Comparison of ENCODE assay signal across 9 cellular contexts in the genomic region with DNA sequence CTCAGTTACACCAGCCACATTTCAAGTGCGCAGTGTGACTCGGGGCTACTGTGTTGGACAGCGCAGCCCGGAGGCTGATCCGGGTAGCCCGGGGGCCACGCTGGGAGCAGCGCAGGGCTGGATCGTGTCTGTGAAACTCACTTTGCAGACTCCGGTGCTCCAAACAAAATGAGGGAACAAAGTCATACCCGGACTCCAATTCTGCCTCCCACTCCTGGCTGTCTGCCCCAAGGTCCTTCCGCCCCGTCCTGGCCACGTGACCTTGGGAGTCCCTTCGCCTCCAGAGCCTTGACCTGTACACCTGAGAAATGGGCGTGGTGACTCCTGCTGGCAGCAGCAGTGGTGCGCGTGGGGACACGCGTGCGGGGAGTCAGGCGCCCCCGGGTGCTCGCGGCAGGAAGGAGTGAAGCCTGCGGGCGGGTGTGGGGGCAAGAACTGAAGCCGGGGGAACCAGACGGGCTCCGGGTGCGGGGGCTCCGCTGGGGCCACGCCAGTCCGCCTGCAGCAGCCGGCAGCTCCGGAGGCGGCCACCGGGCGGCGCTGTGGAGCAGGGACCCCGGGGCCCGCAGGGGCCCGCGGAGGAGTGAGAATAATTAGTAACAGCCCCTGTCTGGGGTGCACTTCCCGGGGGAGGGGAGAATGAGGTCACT. TPM values are rescaled to one million over a fixed set of nuclear protein-coding genes. Genes with fewer than 3 reads are reported as not detected.
DNase-seq lines count a peak whose midpoint lies in the region; ATAC-seq and TF ChIP-seq lines count a peak whose summit lies in the region.
"Had no signal": no experiment of that assay in that cellular context is flagged by ENCODE, and none has a peak within 500 bp of the region (broad histone marks: within the 10 kb centered on the region; RNA-seq: fewer than 3 reads in every experiment).

No MANE protein-coding gene starts in this region.

- peaks cover 10% of the 10 kb centered on the region in 2 donors for H3K4me1 ChIP-seq in duodenal mucosa (ENCODE audit: control insufficient read depth in 1 of 2, insufficient read depth in 2 of 2, low read length in 2 of 2)
- peaks cover 0 to 12% of the 10 kb centered on the region in 2 donors for H3K4me1 ChIP-seq in muscle layer of duodenum (ENCODE audit: control insufficient read depth in 1 of 2, insufficient read depth in 2 of 2, low read length in 2 of 2)
- peaks cover 6% of the 10 kb centered on the region for H3K4me1 ChIP-seq in upper lobe of right lung

- H3K9me3 Mint-ChIP-seq in activated B cell treated with CpG ODN at 0.5 μM for 24 hours: no peaks in the 10 kb centered on the region

- ATAC-seq in activated B cell treated with CpG ODN at 0.5 μM for 24 hours (ENCODE audit: low read depth) (peak; percentile 56), upper lobe of right lung (peak; percentile 75), HG02884 (IDR thresholded peaks at IDR 0.05; ENCODE audit: unreplicated experiment) (no peak), GM19452 (IDR thresholded peaks at IDR 0.05; ENCODE audit: unreplicated experiment) (no peak), HG02763 (IDR thresholded peaks at IDR 0.05; ENCODE audit: unreplicated experiment) (no peak)

- H3K36me3 ChIP-seq in duodenal mucosa (ENCODE audit: control insufficient read depth in 1 of 2, insufficient read depth in 2 of 2, low read length in 2 of 2): no peaks in the 10 kb centered on the region
- no peaks in the 10 kb centered on the region for H3K36me3 ChIP-seq in muscle layer of duodenum (ENCODE audit: control insufficient read depth in 1 of 2, insufficient read depth in 2 of 2, low read length in 2 of 2)
- H3K36me3 ChIP-seq in upper lobe of right lung: no peaks in the 10 kb centered on the region

- no peaks in the 10 kb centered on the region for H3K36me3 Mint-ChIP-seq in activated B cell treated with CpG ODN at 0.5 μM for 24 hours (ENCODE audit: low read depth)

- H3K9ac ChIP-seq in duodenal mucosa (ENCODE audit: low read depth in 1 of 2, low read length in 2 of 2): no peak overlapping the region

- intact Hi-C loops in activated B cell treated with CpG ODN at 0.5 μM for 24 hours (cut with micrococcal nuclease): loop anchor here (5.0 kb wide), 1 partner anchor 160 kb away; a partner anchor contains a TSS
- intact Hi-C loops in upper lobe of right lung (cut with DNase I): no loop called here

- H3K9me3 ChIP-seq in duodenal mucosa (ENCODE audit: control insufficient read depth in 1 of 2, low read length in 2 of 2): no peaks in the 10 kb centered on the region
- H3K9me3 ChIP-seq in muscle layer of duodenum (ENCODE audit: control insufficient read depth in 1 of 2, low read length in 2 of 2): no peaks in the 10 kb centered on the region
- H3K9me3 ChIP-seq in upper lobe of right lung: no peaks in the 10 kb centered on the region

- TF ChIP-seq CTCF in activated B cell treated with CpG ODN at 0.5 μM for 24 hours (IDR thresholded peaks at IDR 0.05) (no peak), upper lobe of right lung (IDR thresholded peaks at IDR 0.05) (peak; percentile 69)

- no peak overlapping the region for H3K27ac Mint-ChIP-seq in activated B cell treated with CpG ODN at 0.5 μM for 24 hours

- H3K27me3 ChIP-seq in duodenal mucosa (ENCODE audit: control insufficient read depth in 1 of 2, insufficient read depth in 2 of 2, low read length in 2 of 2) (no peaks in the 10 kb centered on the region), muscle layer of duodenum (ENCODE audit: low read depth, low read length) (no peaks in the 10 kb centered on the region), upper lobe of right lung (no peaks in the 10 kb centered on the region)

- H3K4me3 ChIP-seq in duodenal mucosa (ENCODE audit: low read depth in 1 of 2, low read length in 2 of 2): peak overlapping the region; percentile 47 to 60
- peak overlapping the region; percentile 26 to 57 for H3K4me3 ChIP-seq in muscle layer of duodenum (ENCODE audit: low read depth in 1 of 2, low read length in 2 of 2)
- H3K4me3 ChIP-seq in upper lobe of right lung: peak overlapping the region; percentile 16

- peaks cover 4% of the 10 kb centered on the region for H3K4me1 Mint-ChIP-seq in activated B cell treated with CpG ODN at 0.5 μM for 24 hours

- no peaks in the 10 kb centered on the region for H3K27me3 Mint-ChIP-seq in activated B cell treated with CpG ODN at 0.5 μM for 24 hours

- DNase-seq in GM19238 (ENCODE audit: insufficient read length, low spot score): peak; percentile 64
- DNase-seq in activated B cell treated with CpG ODN at 0.5 μM for 24 hours: peak; percentile 45
- DNase-seq in upper lobe of right lung: peak; percentile 68

- no peak overlapping the region for H3K4me3 Mint-ChIP-seq in activated B cell treated with CpG ODN at 0.5 μM for 24 hours

- CTCF ChIA-PET in activated B cell treated with CpG ODN at 0.5 μM for 24 hours (lab: Charles Lee): interaction anchor here (1.3 kb wide), 1 partner anchor 9 kb away, joined by 3 read pairs; no protein-coding TSS in a partner anchor

- POLR2A ChIA-PET in activated B cell treated with CpG ODN at 0.5 μM for 24 hours (lab: Charles Lee): interaction anchor here (0.7 kb wide), 1 partner anchor 362 kb away, joined by 7 read pairs; no protein-coding TSS in a partner anchor

- H3K27ac ChIP-seq in duodenal mucosa (ENCODE audit: low read depth, low read length) (no peak overlapping the region), muscle layer of duodenum (ENCODE audit: low read length) (no peak overlapping the region), upper lobe of right lung (no peak overlapping the region)

RNA-seq across cellular contexts. Expression of a gene that starts 42.4 kb away (rescaled TPM):
- total RNA-seq in activated B cell treated with CpG ODN at 0.5 μM for 24 hours (not detected in 2 replicates), upper lobe of right lung (not detected)
- total RNA-seq: T-helper 1 cell treated with Interleukin-12 subunit alpha and Interleukin-12 subunit beta and Interleukin-4 antibody, amounts not matched to agents 30 ng/mL and 1 ng/mL, for 36 hours had no signal

RNA-seq across cellular contexts. Expression of a gene that starts 55.3 kb away (rescaled TPM):
- not detected in 2 replicates for total RNA-seq in activated B cell treated with CpG ODN at 0.5 μM for 24 hours
- total RNA-seq in upper lobe of right lung: 5.9 TPM

Comparison
In these comparisons a context has a peak if more than half of its experiments do, and no peak if none do; other contexts are left out.
1. ATAC-seq: peak in activated B cell treated with CpG ODN at 0.5 μM for 24 hours (single experiment) and upper lobe of right lung (single experiment); none in HG02884 (single experiment), GM19452 (single experiment) and HG02763 (single experiment).
2. Peak in every context shown above with its lines, with median percentiles within 50 percentile points of each other: DNase-seq and H3K4me3 ChIP-seq.